In the genomic region with DNA sequence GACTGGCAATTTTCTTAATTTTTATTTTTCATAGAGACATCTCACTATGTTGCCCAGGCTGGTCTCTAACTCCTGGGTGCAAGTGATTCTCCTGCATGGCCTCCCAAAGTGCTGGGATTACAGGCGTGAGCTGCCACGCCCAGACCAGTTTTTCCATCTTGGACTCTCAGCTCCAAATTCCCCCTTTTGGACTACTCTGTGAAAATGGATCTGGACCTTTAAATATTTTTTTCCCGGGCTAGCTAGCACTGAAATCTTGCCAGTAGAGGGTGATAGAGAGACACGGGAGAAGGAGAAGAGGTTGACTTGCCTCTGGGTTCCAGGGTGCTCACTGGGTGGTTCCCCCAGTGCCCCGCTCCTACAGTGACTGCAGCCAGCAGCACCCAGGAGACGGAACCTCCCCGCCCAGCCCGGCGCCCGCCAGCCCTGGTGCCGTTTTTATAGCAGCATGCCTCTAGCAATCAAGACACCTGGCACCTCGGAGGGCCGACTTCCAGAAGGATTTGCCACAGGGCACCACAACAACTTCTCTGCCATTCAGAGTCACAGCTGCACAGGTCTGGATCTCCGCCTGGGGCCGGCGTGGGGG, we compare ENCODE assay signal across 8 cellular contexts. TPM values are rescaled to one million over a fixed set of nuclear protein-coding genes. Genes with fewer than 3 reads are reported as not detected.
DNase-seq lines count a peak whose midpoint lies in the region; ATAC-seq, FAIRE-seq and TF ChIP-seq lines count a peak whose summit lies in the region.

No MANE protein-coding gene starts in this region.

- peak; percentile 82 for TF ChIP-seq RAD21 in GM12878 (IDR thresholded peaks at IDR 0.05; ENCODE audit: insufficient read depth, low read depth, low read length)

- POLR2A ChIA-PET in GM12878 (lab: Charles Lee) = no interaction called here

- H3K27ac ChIP-seq in GM12878 (ENCODE audit: control insufficient read depth, insufficient read depth) (no peak overlapping the region), iPS DF 6.9 (ENCODE audit: low read length) (no peak overlapping the region), skeletal muscle tissue (ENCODE audit: low read depth, low read length) (peak overlapping the region; percentile 41)

- H3K79me2 ChIP-seq in GM12878 (ENCODE audit: control insufficient read depth, insufficient read depth, low read length) = no peaks in the 10 kb centered on the region

- H3K4me3 ChIP-seq in GM12878 = peak overlapping the region; percentile 63; the same call in 1 of the 2 replicates
- H3K4me3 ChIP-seq in iPS DF 6.9 (ENCODE audit: low read length) = no peak overlapping the region
- H3K4me3 ChIP-seq in skeletal muscle tissue (ENCODE audit: low read length in 3 of 3) = peak overlapping the region; percentile 23 to 72 (median 54)

- peak; percentile 85 for ATAC-seq in Right ventricle myocardium inferior
- ATAC-seq in HG02623 (IDR thresholded peaks at IDR 0.05; ENCODE audit: unreplicated experiment) = peak; percentile 94
- peak; percentile 99 for ATAC-seq in GM12878

- BruUV-seq in GM12878 (replicated peaks; lab: Mats Ljungman, UMichigan) = no TSS peak

- H3K9me3 ChIP-seq in GM12878 (replicated peaks; ENCODE audit: control insufficient read depth, insufficient read depth, low read length) = no peaks in the 10 kb centered on the region; the same call in 2 of the 3 replicates
- H3K9me3 ChIP-seq in iPS DF 6.9 (ENCODE audit: control insufficient read depth, insufficient read depth, low read length) = no peaks in the 10 kb centered on the region
- H3K9me3 ChIP-seq in skeletal muscle tissue (ENCODE audit: control insufficient read depth in 3 of 3, low read length in 3 of 3) = no peaks in the 10 kb centered on the region

- SMC1A ChIA-PET in GM12878 (lab: Charles Lee; ENCODE audit: uncharacterized antibody, unreplicated experiment) = interaction anchor here (0.6 to 1.7 kb wide), 9 partner anchors 8 to 271 kb away, joined by 3 to 5 read pairs (median 3); a partner anchor contains a TSS

- in situ Hi-C loops in SK-MEL-5 (cut with HindIII; ENCODE audit: low pct_unique_long_range_greater_than_20kb, low sequenced_read_pairs) = loop anchor here (5.0 kb wide), 1 partner anchor 42 kb away; no protein-coding TSS in a partner anchor
- in situ Hi-C loops in GM12878 (cut with MboI) = no loop called here

- peak; percentile 84 to 91 (median 90) for TF ChIP-seq CTCF in GM12878 (IDR thresholded peaks at IDR 0.05 in 2 of 3, conservative IDR thresholded peaks at IDR 0.05 in 1 of 3; ENCODE audit: control insufficient read depth in 2 of 3, extremely low read depth in 1 of 3, insufficient read depth in 1 of 3, low read depth in 3 of 3, low read length in 3 of 3)

- no peak for TF ChIP-seq EP300 in GM12878 (IDR thresholded peaks at IDR 0.05; ENCODE audit: borderline replicate concordance in 1 of 2, control insufficient read depth in 1 of 2, low read depth in 2 of 2, low read length in 2 of 2)

- H3K9ac ChIP-seq in GM12878 (ENCODE audit: control insufficient read depth, insufficient read depth, low read length) (0 out of 2 replicates have a peak overlapping the region, but pooled peaks have one; percentile 2), skeletal muscle tissue (ENCODE audit: low read depth in 1 of 3, low read length in 3 of 3) (peak overlapping the region; percentile 52 to 76 (median 75))

- peak; percentile 72 for FAIRE-seq in GM12878 (lab: Jason Lieb, UNC)

- H3K27me3 ChIP-seq in GM12878 (replicated peaks in 1 of 2; ENCODE audit: control insufficient read depth in 2 of 2, insufficient read depth in 2 of 2, low read length in 1 of 2) (no peaks in the 10 kb centered on the region), iPS DF 6.9 (ENCODE audit: control insufficient read depth, insufficient read depth, low read length) (no peaks in the 10 kb centered on the region), skeletal muscle tissue (ENCODE audit: control insufficient read depth in 3 of 3, insufficient read depth in 3 of 3, low read length in 3 of 3) (no peaks in the 10 kb centered on the region)

- intact Hi-C loops in Right ventricle myocardium inferior (cut with DNase I) (loop anchor here (2.0 to 10.0 kb wide), 2 partner anchors 63 to 285 kb away; no protein-coding TSS in a partner anchor), cardiac septum (cut with DNase I) (no loop called here), GM12878 (cut with micrococcal nuclease; ENCODE audit: unreplicated experiment) (loop anchor here (1.0 kb wide), 2 partner anchors 10 to 65 kb away; no protein-coding TSS in a partner anchor)

- DNase-seq in Right ventricle myocardium inferior (ENCODE audit: missing footprints) (peak; percentile 78), cardiac septum (ENCODE audit: low spot score) (no peak), NCI-H1048 (lab: John Stamatoyannopoulos, UW) (peak; percentile 87), SK-MEL-5 (ENCODE audit: low read depth, low spot score) (peak; percentile 85), GM12878 (ENCODE audit: low read depth, low spot score) (peak; percentile 34), iPS DF 6.9 (ENCODE audit: low read depth, low spot score) (peak; percentile 41)

- no peak for TF ChIP-seq POLR2A in GM12878 (IDR thresholded peaks at IDR 0.05; ENCODE audit: low read depth, low read length)

- no peaks in the 10 kb centered on the region for H3K36me3 ChIP-seq in GM12878 (ENCODE audit: control insufficient read depth in 2 of 2, insufficient read depth in 2 of 2, low read length in 1 of 2)
- no peaks in the 10 kb centered on the region for H3K36me3 ChIP-seq in iPS DF 6.9 (ENCODE audit: control insufficient read depth, insufficient read depth, low read length)
- no peaks in the 10 kb centered on the region for H3K36me3 ChIP-seq in skeletal muscle tissue (ENCODE audit: control insufficient read depth in 3 of 3, insufficient read depth in 3 of 3, low read length in 3 of 3)

- H2AFZ ChIP-seq in GM12878 (ENCODE audit: control insufficient read depth, low read depth, low read length) = peak overlapping the region; percentile 57

- 2% methylated on average over 14 of the region's 16 CpGs for WGBS in GM12878 (ENCODE audit: insufficient coverage, insufficient replicate concordance, low lambda C conversion rate, missing lambda C conversion rate)
- no CpG with 5 or more reads among the region's 16 CpGs for WGBS in iPS DF 6.9 (ENCODE audit: insufficient coverage, insufficient read length)

- H3K4me2 ChIP-seq in GM12878 (ENCODE audit: control insufficient read depth, insufficient read depth) = peak overlapping the region; percentile 45

- RAD21 ChIA-PET in GM12878 (lab: Charles Lee; ENCODE audit: unreplicated experiment) = interaction anchor here (0.6 to 1.9 kb wide), 4 partner anchors 64 to 271 kb away, joined by 3 to 9 read pairs (median 3); no protein-coding TSS in a partner anchor

- CTCF ChIA-PET in GM12878 (lab: Yijun Ruan, JAX) = interaction anchor here (0.7 to 3.1 kb wide), 37 partner anchors 8 to 797 kb away, joined by 3 to 16 read pairs (median 4); a partner anchor contains a TSS

- H4K20me1 ChIP-seq in GM12878 (ENCODE audit: control insufficient read depth, insufficient read depth) = no peaks in the 10 kb centered on the region

- H3K4me1 ChIP-seq in GM12878 (ENCODE audit: control insufficient read depth, insufficient read depth, low read length) (no peaks in the 10 kb centered on the region), iPS DF 6.9 (ENCODE audit: control insufficient read depth, insufficient read depth, low read length) (no peaks in the 10 kb centered on the region), skeletal muscle tissue (ENCODE audit: control insufficient read depth in 3 of 3, insufficient read depth in 3 of 3, low read length in 3 of 3) (peaks cover 13 to 15% (median 14%) of the 10 kb centered on the region in 3 donors)

TF ChIP-seq in GM12878, 131 proteins besides CTCF, POLR2A, EP300 and RAD21 (continues in another document):
- no peak for TF ChIP-seq KLF5 (IDR thresholded peaks at IDR 0.05; ENCODE audit: partially characterized antibody)
- TF ChIP-seq, protein P1, sequence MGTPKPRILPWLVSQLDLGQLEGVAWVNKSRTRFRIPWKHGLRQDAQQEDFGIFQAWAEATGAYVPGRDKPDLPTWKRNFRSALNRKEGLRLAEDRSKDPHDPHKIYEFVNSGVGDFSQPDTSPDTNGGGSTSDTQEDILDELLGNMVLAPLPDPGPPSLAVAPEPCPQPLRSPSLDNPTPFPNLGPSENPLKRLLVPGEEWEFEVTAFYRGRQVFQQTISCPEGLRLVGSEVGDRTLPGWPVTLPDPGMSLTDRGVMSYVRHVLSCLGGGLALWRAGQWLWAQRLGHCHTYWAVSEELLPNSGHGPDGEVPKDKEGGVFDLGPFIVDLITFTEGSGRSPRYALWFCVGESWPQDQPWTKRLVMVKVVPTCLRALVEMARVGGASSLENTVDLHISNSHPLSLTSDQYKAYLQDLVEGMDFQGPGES (IDR thresholded peaks at IDR 0.05) = 0 out of 2 replicates have a peak, but pooled peaks have one; percentile 12

RNA-seq across cellular contexts. Expression of a gene that starts 34.7 kb away (rescaled TPM):
- 31.2 TPM for total RNA-seq in Right ventricle myocardium inferior
- 31.3 TPM for total RNA-seq in cardiac septum
- 74.3 and 88.0 TPM in 2 replicates for total RNA-seq in SK-MEL-5 (2014; rRNA removed; shearing (Covaris generic))
- polyA plus RNA-seq in SK-MEL-5 (2015; cell fraction: cytosol; rRNA removed) = 34.3 and 37.8 TPM in 2 replicates
- polyA plus RNA-seq in SK-MEL-5 (2015; cell fraction: nucleus; rRNA removed) = 10.8 and 12.0 TPM in 2 replicates
- total RNA-seq in GM12878 (2013; cell fraction: nucleolus; rRNA removed) = 21.3 and 21.8 TPM in 2 replicates
- total RNA-seq in GM12878 (2014; rRNA removed) = 25.2 and 28.0 TPM in 2 replicates
- 22.2 and 24.9 TPM in 2 replicates for total RNA-seq in GM12878 (2014; rRNA removed; fragmentation: Illumina TruSeq; extraction: Trizol)
- 22.5 and 24.2 TPM in 2 replicates for total RNA-seq in GM12878 (2021)
- polyA plus RNA-seq in GM12878 (2011; ENCODE audit: low read depth) = 14.5 TPM
- 34.5 and 57.5 TPM in 2 replicates for polyA plus RNA-seq in GM12878 (2011; rRNA removed)
- polyA plus RNA-seq in GM12878 (2011; cell fraction: cytosol; rRNA removed) = 19.1 and 19.6 TPM in 2 replicates
- polyA plus RNA-seq in GM12878 (2011; cell fraction: nucleus; rRNA removed) = 11.5 and 14.0 TPM in 2 replicates
- 16.6 and 21.1 TPM in 2 replicates for polyA plus RNA-seq in GM12878 (2012)
- polyA plus RNA-seq in GM12878 (2014; fragmentation: Illumina TruSeq; extraction: Trizol) = 18.1 and 21.5 TPM in 2 replicates
- 10 to 100 TPM in 1 of 2 experiments, 1 to 10 TPM in 1; 5.4 to 14.2 TPM for polyA plus RNA-seq in GM12878 (2014; fragmentation: Nextera tagmentation; extraction: Ambion mirVana)
- 21.6 and 24.1 TPM in 2 replicates for polyA plus RNA-seq in GM12878 (2014; rRNA removed)
- 10 to 100 TPM; 43.2 to 44.8 TPM for polyA plus RNA-seq in GM12878 (2016; fragmentation: Nextera tagmentation; extraction: Ambion mirVana)
- 13.2 and 16.5 TPM in 2 replicates for polyA minus RNA-seq in GM12878 (2011; rRNA and poly(A)+ RNA removed)
- 4.3 and 8.4 TPM in 2 replicates for polyA minus RNA-seq in GM12878 (2011; cell fraction: cytosol; rRNA and poly(A)+ RNA removed)
- 6.3 and 11.3 TPM in 2 replicates for polyA minus RNA-seq in GM12878 (2011; cell fraction: nucleus; rRNA and poly(A)+ RNA removed)
- 50.6 TPM for total RNA-seq in skeletal muscle tissue
